2 cellular contexts compared by ENCODE assay signal in the genomic region with DNA sequence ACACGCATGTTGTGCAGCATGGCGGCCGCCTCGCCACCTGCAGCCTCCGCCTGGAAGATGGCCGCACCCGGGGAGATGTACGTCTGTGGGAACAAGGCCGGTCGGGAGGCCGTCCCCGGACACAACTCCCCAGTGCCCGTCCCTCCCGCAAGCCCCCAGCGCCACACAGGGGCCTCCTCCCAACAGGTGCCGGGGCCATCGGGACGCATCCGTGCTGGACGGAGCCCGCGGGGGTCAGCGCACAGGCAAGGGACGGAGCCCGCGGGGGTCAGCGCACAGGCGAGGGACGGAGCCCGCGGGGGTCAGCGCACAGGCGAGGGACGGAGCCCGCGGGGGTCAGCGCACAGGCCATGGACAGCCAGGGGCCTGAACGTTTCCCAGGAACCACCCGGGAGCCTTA.
TF ChIP-seq lines count a peak whose summit lies in the region.

No MANE protein-coding gene starts in this region.

TF ChIP-seq in HepG2, 621 proteins besides CTCF, POLR2A, EP300 and RAD21:
- TF ChIP-seq AGO2 (optimal IDR thresholded peaks at IDR 0.05; ENCODE audit: low read depth, low read length) (peak; percentile 72), ZNF333 (CRISPR knock-in tag; IDR thresholded peaks at IDR 0.05; ENCODE audit: borderline replicate concordance) (no peak), ZNF780A (CRISPR knock-in tag; IDR thresholded peaks at IDR 0.05) (no peak), U2AF2 (IDR thresholded peaks at IDR 0.05; ENCODE audit: low read depth, low read length) (no peak)

TF ChIP-seq in WTC11, 78 proteins besides CTCF, POLR2A, EP300 and RAD21:
- TF ChIP-seq, protein P1, sequence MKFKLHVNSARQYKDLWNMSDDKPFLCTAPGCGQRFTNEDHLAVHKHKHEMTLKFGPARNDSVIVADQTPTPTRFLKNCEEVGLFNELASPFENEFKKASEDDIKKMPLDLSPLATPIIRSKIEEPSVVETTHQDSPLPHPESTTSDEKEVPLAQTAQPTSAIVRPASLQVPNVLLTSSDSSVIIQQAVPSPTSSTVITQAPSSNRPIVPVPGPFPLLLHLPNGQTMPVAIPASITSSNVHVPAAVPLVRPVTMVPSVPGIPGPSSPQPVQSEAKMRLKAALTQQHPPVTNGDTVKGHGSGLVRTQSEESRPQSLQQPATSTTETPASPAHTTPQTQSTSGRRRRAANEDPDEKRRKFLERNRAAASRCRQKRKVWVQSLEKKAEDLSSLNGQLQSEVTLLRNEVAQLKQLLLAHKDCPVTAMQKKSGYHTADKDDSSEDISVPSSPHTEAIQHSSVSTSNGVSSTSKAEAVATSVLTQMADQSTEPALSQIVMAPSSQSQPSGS (CRISPR knock-in tag; IDR thresholded peaks at IDR 0.05; ENCODE audit: borderline replicate concordance, low read depth): no peak
- TF ChIP-seq, protein P2, sequence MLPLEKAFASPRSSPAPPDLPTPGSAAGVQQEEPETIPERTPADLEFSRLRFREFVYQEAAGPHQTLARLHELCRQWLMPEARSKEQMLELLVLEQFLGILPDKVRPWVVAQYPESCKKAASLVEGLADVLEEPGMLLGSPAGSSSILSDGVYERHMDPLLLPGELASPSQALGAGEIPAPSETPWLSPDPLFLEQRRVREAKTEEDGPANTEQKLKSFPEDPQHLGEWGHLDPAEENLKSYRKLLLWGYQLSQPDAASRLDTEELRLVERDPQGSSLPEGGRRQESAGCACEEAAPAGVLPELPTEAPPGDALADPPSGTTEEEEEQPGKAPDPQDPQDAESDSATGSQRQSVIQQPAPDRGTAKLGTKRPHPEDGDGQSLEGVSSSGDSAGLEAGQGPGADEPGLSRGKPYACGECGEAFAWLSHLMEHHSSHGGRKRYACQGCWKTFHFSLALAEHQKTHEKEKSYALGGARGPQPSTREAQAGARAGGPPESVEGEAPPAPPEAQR (CRISPR knock-in tag; IDR thresholded peaks at IDR 0.05): no peak
- TF ChIP-seq NR3C1 (CRISPR knock-in tag; conservative IDR thresholded peaks at IDR 0.05; ENCODE audit: low read depth): no peak
- TF ChIP-seq GTF2I (CRISPR knock-in tag; conservative IDR thresholded peaks at IDR 0.05): no peak
- TF ChIP-seq, protein P3, sequence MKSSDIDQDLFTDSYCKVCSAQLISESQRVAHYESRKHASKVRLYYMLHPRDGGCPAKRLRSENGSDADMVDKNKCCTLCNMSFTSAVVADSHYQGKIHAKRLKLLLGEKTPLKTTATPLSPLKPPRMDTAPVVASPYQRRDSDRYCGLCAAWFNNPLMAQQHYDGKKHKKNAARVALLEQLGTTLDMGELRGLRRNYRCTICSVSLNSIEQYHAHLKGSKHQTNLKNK (CRISPR knock-in tag; IDR thresholded peaks at IDR 0.05): no peak
- TF ChIP-seq ZNF219 (CRISPR knock-in tag; IDR thresholded peaks at IDR 0.05; ENCODE audit: borderline replicate concordance): no peak
- no peak for TF ChIP-seq NFATC4 (CRISPR knock-in tag; IDR thresholded peaks at IDR 0.05)
- no peak for TF ChIP-seq IRF2 (CRISPR knock-in tag; IDR thresholded peaks at IDR 0.05; ENCODE audit: borderline replicate concordance, low read depth)
- TF ChIP-seq RORB (CRISPR knock-in tag; IDR thresholded peaks at IDR 0.05): no peak
- TF ChIP-seq, protein P4, sequence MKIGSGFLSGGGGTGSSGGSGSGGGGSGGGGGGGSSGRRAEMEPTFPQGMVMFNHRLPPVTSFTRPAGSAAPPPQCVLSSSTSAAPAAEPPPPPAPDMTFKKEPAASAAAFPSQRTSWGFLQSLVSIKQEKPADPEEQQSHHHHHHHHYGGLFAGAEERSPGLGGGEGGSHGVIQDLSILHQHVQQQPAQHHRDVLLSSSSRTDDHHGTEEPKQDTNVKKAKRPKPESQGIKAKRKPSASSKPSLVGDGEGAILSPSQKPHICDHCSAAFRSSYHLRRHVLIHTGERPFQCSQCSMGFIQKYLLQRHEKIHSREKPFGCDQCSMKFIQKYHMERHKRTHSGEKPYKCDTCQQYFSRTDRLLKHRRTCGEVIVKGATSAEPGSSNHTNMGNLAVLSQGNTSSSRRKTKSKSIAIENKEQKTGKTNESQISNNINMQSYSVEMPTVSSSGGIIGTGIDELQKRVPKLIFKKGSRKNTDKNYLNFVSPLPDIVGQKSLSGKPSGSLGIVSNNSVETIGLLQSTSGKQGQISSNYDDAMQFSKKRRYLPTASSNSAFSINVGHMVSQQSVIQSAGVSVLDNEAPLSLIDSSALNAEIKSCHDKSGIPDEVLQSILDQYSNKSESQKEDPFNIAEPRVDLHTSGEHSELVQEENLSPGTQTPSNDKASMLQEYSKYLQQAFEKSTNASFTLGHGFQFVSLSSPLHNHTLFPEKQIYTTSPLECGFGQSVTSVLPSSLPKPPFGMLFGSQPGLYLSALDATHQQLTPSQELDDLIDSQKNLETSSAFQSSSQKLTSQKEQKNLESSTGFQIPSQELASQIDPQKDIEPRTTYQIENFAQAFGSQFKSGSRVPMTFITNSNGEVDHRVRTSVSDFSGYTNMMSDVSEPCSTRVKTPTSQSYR (CRISPR knock-in tag; IDR thresholded peaks at IDR 0.05): no peak
- TF ChIP-seq, protein P5, sequence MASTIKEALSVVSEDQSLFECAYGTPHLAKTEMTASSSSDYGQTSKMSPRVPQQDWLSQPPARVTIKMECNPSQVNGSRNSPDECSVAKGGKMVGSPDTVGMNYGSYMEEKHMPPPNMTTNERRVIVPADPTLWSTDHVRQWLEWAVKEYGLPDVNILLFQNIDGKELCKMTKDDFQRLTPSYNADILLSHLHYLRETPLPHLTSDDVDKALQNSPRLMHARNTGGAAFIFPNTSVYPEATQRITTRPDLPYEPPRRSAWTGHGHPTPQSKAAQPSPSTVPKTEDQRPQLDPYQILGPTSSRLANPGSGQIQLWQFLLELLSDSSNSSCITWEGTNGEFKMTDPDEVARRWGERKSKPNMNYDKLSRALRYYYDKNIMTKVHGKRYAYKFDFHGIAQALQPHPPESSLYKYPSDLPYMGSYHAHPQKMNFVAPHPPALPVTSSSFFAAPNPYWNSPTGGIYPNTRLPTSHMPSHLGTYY (CRISPR knock-in tag; IDR thresholded peaks at IDR 0.05): no peak
- TF ChIP-seq ZBTB21 (CRISPR knock-in tag; IDR thresholded peaks at IDR 0.05; ENCODE audit: borderline replicate concordance): no peak
- no peak for TF ChIP-seq TCF7 (CRISPR knock-in tag; IDR thresholded peaks at IDR 0.05; ENCODE audit: low read depth)
- no peak for TF ChIP-seq SOX15 (CRISPR knock-in tag; IDR thresholded peaks at IDR 0.05)
- TF ChIP-seq ZNF232 (CRISPR knock-in tag; IDR thresholded peaks at IDR 0.05): no peak
- TF ChIP-seq FOXJ3 (CRISPR knock-in tag; IDR thresholded peaks at IDR 0.05; ENCODE audit: borderline replicate concordance): no peak
- no peak for TF ChIP-seq FOXK1 (CRISPR knock-in tag; IDR thresholded peaks at IDR 0.05)
- no peak for TF ChIP-seq NR1H2 (CRISPR knock-in tag; IDR thresholded peaks at IDR 0.05)
